Comparison of ENCODE assay signal across 29 cellular contexts in the genomic region with DNA sequence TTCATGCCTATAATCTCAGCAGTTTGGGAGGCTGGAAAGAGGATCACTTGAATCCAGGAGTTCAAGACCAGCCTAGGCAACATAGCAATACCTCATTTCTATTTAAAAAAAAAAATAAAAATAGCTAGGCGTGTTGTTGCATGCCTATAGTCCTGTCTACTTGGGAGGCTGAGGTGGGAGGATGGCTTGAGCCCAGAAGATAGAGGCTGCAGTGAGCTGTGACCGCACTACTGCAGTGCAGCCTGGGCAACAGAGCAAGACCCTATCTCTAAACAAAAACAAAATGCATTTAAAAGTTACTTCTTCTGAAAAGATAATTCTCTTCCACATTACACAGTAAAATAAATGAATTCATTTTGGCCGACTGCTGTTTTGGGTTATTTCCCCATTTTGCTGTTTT. TPM values are rescaled to one million over a fixed set of nuclear protein-coding genes. Genes with fewer than 3 reads are reported as not detected.
"Had no signal": no experiment of that assay in that cellular context is flagged by ENCODE, and none has a peak within 500 bp of the region (broad histone marks: within the 10 kb centered on the region; RNA-seq: fewer than 3 reads in every experiment).

No MANE protein-coding gene starts in this region.

- H3K4me3 ChIP-seq: breast epithelium, SK-N-MC had no signal

- H3K4me1 ChIP-seq: breast epithelium had no signal

- H3K27me3 Mint-ChIP-seq: activated CD8-positive, alpha-beta T cell treated with anti-CD3 and anti-CD28 coated beads for 36 hours; activated naive CD4-positive, alpha-beta T cell treated with anti-CD3 and anti-CD28 coated beads, Interleukin-2, amount 50 U/mL, for 24 hours; activated T-cell treated with anti-CD3 and anti-CD28 coated beads, Interleukin-2, amount 50 U/mL, for 24 hours; T-cell had no signal

- H3K27me3 ChIP-seq: breast epithelium had no signal

- ATAC-seq: activated CD4-positive, CD25-positive, alpha-beta regulatory T cell treated with anti-CD3 and anti-CD28 coated beads, Interleukin-2, amount 50 U/mL, for 24 hours; T-cell had no signal

- H3K27ac ChIP-seq: breast epithelium, SK-N-MC, VCaP had no signal

- H3K9me3 ChIP-seq: breast epithelium had no signal

- DNase-seq: activated CD4-positive, alpha-beta T cell treated with anti-CD3 and anti-CD28 coated beads for 4 hours; activated CD8-positive, alpha-beta memory T cell treated with anti-CD3 and anti-CD28 coated beads, Interleukin-2, amount 50 U/mL, for 48 hours; activated CD8-positive, alpha-beta T cell treated with anti-CD3 and anti-CD28 coated beads for 36 hours; activated effector memory CD4-positive, alpha-beta T cell treated with Interleukin-2 at 50 U/mL for 16 hours; activated naive CD4-positive, alpha-beta T cell; activated T-cell treated with anti-CD3 and anti-CD28 coated beads, Interleukin-2, amount 50 U/mL, for 24 hours; aorta; central memory CD4-positive, alpha-beta T cell; Karpas-422; NCI-H1092 treated with DMSO at 0.1 percent for 48 hours; NCI-H1417 treated with DMSO at 0.1 percent for 48 hours; NCI-H1694; NCI-H2029; NCI-H2107; NCI-H2171 treated with DMSO at 0.1 percent for 48 hours; NCI-H345; NCI-H510A; NCI-H526 treated with DMSO at 0.1 percent for 48 hours; NCI-H82; T-helper 2 cell; T1000 had no signal

- H3K9me3 Mint-ChIP-seq: activated CD8-positive, alpha-beta T cell treated with anti-CD3 and anti-CD28 coated beads for 36 hours; activated naive CD4-positive, alpha-beta T cell treated with anti-CD3 and anti-CD28 coated beads, Interleukin-2, amount 50 U/mL, for 24 hours; activated T-cell treated with anti-CD3 and anti-CD28 coated beads, Interleukin-2, amount 50 U/mL, for 24 hours had no signal

- H3K36me3 ChIP-seq: breast epithelium had no signal

- H3K4me3 Mint-ChIP-seq: activated CD8-positive, alpha-beta T cell treated with anti-CD3 and anti-CD28 coated beads for 36 hours; activated naive CD4-positive, alpha-beta T cell treated with anti-CD3 and anti-CD28 coated beads, Interleukin-2, amount 50 U/mL, for 24 hours; activated T-cell treated with anti-CD3 and anti-CD28 coated beads, Interleukin-2, amount 50 U/mL, for 24 hours; activated T-helper 1 cell treated with anti-CD3 and anti-CD28 coated beads, Interleukin-12 subunit alpha, Interleukin-12 subunit beta, Interleukin-2, Interleukin-4 antibody, amounts not matched to agents 30 ng/mL and 10 ng/mL and 1 ng/mL, durations not matched to agents 14 hours and 24 hours and 36 hours; T-cell had no signal

- H3K27ac Mint-ChIP-seq: activated CD8-positive, alpha-beta T cell treated with anti-CD3 and anti-CD28 coated beads for 36 hours; activated naive CD4-positive, alpha-beta T cell treated with anti-CD3 and anti-CD28 coated beads, Interleukin-2, amount 50 U/mL, for 24 hours; activated T-cell treated with anti-CD3 and anti-CD28 coated beads, Interleukin-2, amount 50 U/mL, for 24 hours; T-cell had no signal

RNA-seq across cellular contexts. Expression of gene SAMSN1, which starts 22.9 kb away (rescaled TPM):
- total RNA-seq: chondrocyte had no signal
